ENCODE assay signal across 26 cellular contexts in the genomic region with DNA sequence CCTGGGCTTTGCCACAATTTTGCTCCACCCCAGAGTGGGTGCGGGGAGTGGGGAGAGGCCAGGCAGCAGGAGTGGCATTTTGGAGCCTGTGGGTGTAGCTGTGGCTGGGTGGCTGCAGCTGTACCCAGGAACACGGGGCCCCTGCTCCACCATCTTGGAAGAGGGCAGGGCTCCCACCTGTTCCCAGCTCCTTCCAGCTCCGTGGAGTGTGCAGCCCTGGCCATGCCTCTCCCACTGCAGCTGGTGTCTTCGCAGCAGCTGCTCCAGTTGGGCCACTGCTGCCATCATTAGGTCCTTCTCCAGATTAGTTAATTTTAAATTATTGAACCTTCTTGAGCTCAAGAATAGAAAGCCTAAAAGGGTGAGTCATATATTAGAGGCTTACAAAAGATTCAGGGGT.
"Had no signal": no experiment of that assay in that cellular context is flagged by ENCODE, and none has a peak within 500 bp of the region (broad histone marks: within the 10 kb centered on the region; RNA-seq: fewer than 3 reads in every experiment).

No MANE protein-coding gene starts in this region.

- H3K4me2 ChIP-seq: SK-N-SH had no signal

- H3K27me3 Mint-ChIP-seq: activated CD4-positive, alpha-beta memory T cell treated with anti-CD3 and anti-CD28 coated beads, Interleukin-2, amount 10 ng/mL, durations not matched to agents 7 days and 5 days; activated CD4-positive, alpha-beta T cell treated with anti-CD3 and anti-CD28 coated beads, Interleukin-2, amount 10 ng/mL, durations not matched to agents 7 days and 5 days; activated naive CD8-positive, alpha-beta T cell; activated T-helper 17 cell treated with anti-CD3 and anti-CD28 coated beads, Interleukin-2, amount 50 U/mL, for 72 hours; brain had no signal

- H3K9me3 Mint-ChIP-seq: activated CD4-positive, alpha-beta memory T cell treated with anti-CD3 and anti-CD28 coated beads, Interleukin-2, amount 10 ng/mL, durations not matched to agents 7 days and 5 days; activated CD4-positive, alpha-beta T cell treated with anti-CD3 and anti-CD28 coated beads, Interleukin-2, amount 10 ng/mL, durations not matched to agents 7 days and 5 days; activated naive CD4-positive, alpha-beta T cell treated with anti-CD3 and anti-CD28 coated beads for 36 hours; activated T-helper 17 cell treated with anti-CD3 and anti-CD28 coated beads, Interleukin-2, amount 50 U/mL, for 72 hours had no signal

- H3K27ac Mint-ChIP-seq: activated CD4-positive, alpha-beta memory T cell treated with anti-CD3 and anti-CD28 coated beads, Interleukin-2, amount 10 ng/mL, durations not matched to agents 7 days and 5 days; activated CD4-positive, alpha-beta T cell treated with anti-CD3 and anti-CD28 coated beads, Interleukin-2, amount 10 ng/mL, durations not matched to agents 7 days and 5 days; activated naive CD4-positive, alpha-beta T cell treated with anti-CD3 and anti-CD28 coated beads for 36 hours; activated naive CD8-positive, alpha-beta T cell; activated T-helper 17 cell treated with anti-CD3 and anti-CD28 coated beads, Interleukin-2, amount 50 U/mL, for 72 hours; brain had no signal

- FAIRE-seq: astrocyte had no signal

- DNase-seq: activated CD4-positive, alpha-beta memory T cell treated with anti-CD3 and anti-CD28 coated beads, Interleukin-2, amount 10 ng/mL, durations not matched to agents 7 days and 5 days; activated CD4-positive, alpha-beta T cell treated with anti-CD3 and anti-CD28 coated beads, Interleukin-2, amount 10 ng/mL, durations not matched to agents 7 days and 5 days; activated CD4-positive, CD25-positive, alpha-beta regulatory T cell; activated gamma-delta T cell; activated naive CD4-positive, alpha-beta T cell treated with anti-CD3 and anti-CD28 coated beads for 36 hours; activated T-cell treated with anti-CD3 and anti-CD28 coated beads for 4 hours; activated T-cell treated with anti-CD3 and anti-CD28 coated beads, Interleukin-2, amount 50 U/mL, for 48 hours; amygdala; NCI-H1048; NCI-H146; NCI-H187 treated with DMSO at 0.1 percent for 48 hours; NCI-H2081 treated with DMSO at 0.1 percent for 48 hours; NCI-H446; NCI-H526; NCI-H82; NK-92 treated with Interleukin-12 subunit alpha and Interleukin-12 subunit beta, amount 100 ng/mL, for 24 hours; OCI-M1; RPMI8226; SK-N-SH; T-helper 1 cell had no signal

- H3K9ac ChIP-seq: SK-N-SH had no signal

- ATAC-seq: activated T-helper 17 cell treated with anti-CD3 and anti-CD28 coated beads, Interleukin-2, amount 50 U/mL, for 72 hours; Panc1 had no signal

- H3K9me3 ChIP-seq: SK-N-SH had no signal

- H3K27ac ChIP-seq: VCaP had no signal

- H3K4me3 Mint-ChIP-seq: activated CD4-positive, alpha-beta memory T cell treated with anti-CD3 and anti-CD28 coated beads, Interleukin-2, amount 10 ng/mL, durations not matched to agents 7 days and 5 days; activated CD4-positive, alpha-beta T cell treated with anti-CD3 and anti-CD28 coated beads, Interleukin-2, amount 10 ng/mL, durations not matched to agents 7 days and 5 days; activated naive CD4-positive, alpha-beta T cell treated with anti-CD3 and anti-CD28 coated beads for 36 hours; activated naive CD8-positive, alpha-beta T cell; activated T-helper 17 cell treated with anti-CD3 and anti-CD28 coated beads, Interleukin-2, amount 50 U/mL, for 72 hours; brain had no signal
